Comparison of ENCODE assay signal across 7 cellular contexts in the genomic region with DNA sequence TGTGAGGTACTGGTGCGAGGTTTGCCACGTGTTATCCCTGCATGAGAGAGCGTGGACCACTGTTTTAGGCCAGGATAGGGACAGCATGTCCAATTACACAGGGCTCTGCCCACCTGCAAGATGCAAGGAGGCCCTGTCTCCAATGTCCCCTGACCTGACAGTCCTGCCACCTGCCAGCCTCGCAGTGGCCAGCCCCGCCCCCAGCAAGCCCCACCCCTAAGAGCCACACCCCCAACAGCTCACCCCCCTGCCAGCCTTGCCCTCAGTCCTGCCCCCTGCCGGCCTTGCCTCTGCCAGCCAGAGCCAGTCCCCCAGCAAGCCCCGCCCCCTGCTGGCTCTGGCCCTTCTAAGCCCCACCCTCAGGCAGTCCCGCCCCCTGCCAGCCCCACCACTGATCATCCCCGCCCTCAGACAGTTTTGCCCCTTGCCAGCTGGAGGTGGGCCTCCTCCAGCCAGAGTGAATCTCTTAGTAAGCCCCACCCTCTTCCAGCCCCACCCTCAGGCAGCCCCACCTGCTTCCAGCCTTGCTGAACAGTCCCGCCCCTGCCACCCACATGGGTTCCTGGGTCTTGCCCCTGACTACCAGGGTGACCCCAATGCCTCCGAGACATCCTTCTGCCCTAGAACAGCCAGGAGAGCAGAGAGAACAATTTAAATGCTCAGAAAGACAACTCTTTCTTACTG.
DNase-seq lines count a peak whose midpoint lies in the region; ATAC-seq, FAIRE-seq and TF ChIP-seq lines count a peak whose summit lies in the region.
"Not testable (repeated sequence)": the region's sequence is repeated elsewhere in the genome, so short reads cannot be mapped to it uniquely, and the experiment has no call there.

No MANE protein-coding gene starts in this region.

- H3K79me2 ChIP-seq in K562 (ENCODE audit: control insufficient read depth, insufficient read depth, low read length), result not testable (repeated sequence)

- H3K4me1 ChIP-seq in Panc1 (ENCODE audit: control insufficient read depth, insufficient read depth, low read length); K562 (replicated peaks in 1 of 2; ENCODE audit: control insufficient read depth in 2 of 2, insufficient read depth in 2 of 2, low read length in 2 of 2); foreskin keratinocyte; upper lobe of right lung: not testable (repeated sequence)

- not testable (repeated sequence) for H3K4me3 Mint-ChIP-seq in activated CD4-positive, alpha-beta T cell treated with anti-CD3 and anti-CD28 coated beads for 36 hours

- not testable (repeated sequence) for H3K9me1 ChIP-seq in K562 (ENCODE audit: control insufficient read depth, insufficient read depth, low read length)

- WGBS in K562 (ENCODE audit: insufficient coverage, low coverage, missing lambda C conversion rate), result 4% methylated on average over 5 of the region's 11 CpGs

- H3K27me3 Mint-ChIP-seq in activated CD4-positive, alpha-beta T cell treated with anti-CD3 and anti-CD28 coated beads for 36 hours, result not testable (repeated sequence)

- CTCF ChIA-PET in Panc1 (lab: Charles Lee); activated CD4-positive, alpha-beta T cell treated with anti-CD3 and anti-CD28 coated beads for 36 hours (lab: Charles Lee); K562 (lab: Yijun Ruan, JAX; ENCODE audit: low intra/inter-chr PET ratio): not testable (repeated sequence)

- H3K9me3 Mint-ChIP-seq in activated CD4-positive, alpha-beta T cell treated with anti-CD3 and anti-CD28 coated beads for 36 hours (ENCODE audit: low read depth), result not testable (repeated sequence)

- H3K27me3 ChIP-seq in H7 (ENCODE audit: control insufficient read depth, insufficient read depth, low read length); Panc1 (ENCODE audit: control insufficient read depth, insufficient read depth, low read length); K562 (ENCODE audit: control insufficient read depth in 2 of 2, insufficient read depth in 2 of 2, low read length in 2 of 2); foreskin keratinocyte; upper lobe of right lung: not testable (repeated sequence)

- not testable (repeated sequence) for H3K4me1 Mint-ChIP-seq in activated CD4-positive, alpha-beta T cell treated with anti-CD3 and anti-CD28 coated beads for 36 hours

- in situ Hi-C loops in Panc1 (cut with HindIII; ENCODE audit: low pct_unique_long_range_greater_than_20kb, low sequenced_read_pairs); K562 (cut with MboI): not testable (repeated sequence)

- H3K9ac ChIP-seq in K562 (ENCODE audit: insufficient read depth in 1 of 2, low read depth in 2 of 2, low read length in 2 of 2), result not testable (repeated sequence)

- H2AFZ ChIP-seq in K562 (ENCODE audit: low read depth, low read length), result not testable (repeated sequence)

- peak; percentile 22 for DNase-seq in H7
- DNase-seq in NAMALWA (ENCODE audit: low spot score), result peak; percentile 88
- not testable (repeated sequence) for DNase-seq in Panc1 (ENCODE audit: low read depth, low spot score); foreskin keratinocyte; upper lobe of right lung
- peak; percentile 7 for DNase-seq in activated CD4-positive, alpha-beta T cell treated with anti-CD3 and anti-CD28 coated beads for 36 hours
- DNase-seq in K562 (ENCODE audit: extremely low read depth in 1 of 4, low spot score in 3 of 4), result peak in 1 of 4 experiments; percentile 9

- BruUV-seq in Panc1 (replicated peaks; lab: Mats Ljungman, UMichigan); K562 (replicated peaks; lab: Mats Ljungman, UMichigan): not testable (repeated sequence)

- H4K20me1 ChIP-seq in K562 (replicated peaks; ENCODE audit: control insufficient read depth, insufficient read depth, low read length), result not testable (repeated sequence)

- FAIRE-seq in K562 (lab: Jason Lieb, UNC), result not testable (repeated sequence)

- TF ChIP-seq RAD21 in K562 (CRISPR knock-in tag; conservative IDR thresholded peaks at IDR 0.05 in 1 of 2, IDR thresholded peaks at IDR 0.05 in 1 of 2), result not testable (repeated sequence)

- TF ChIP-seq POLR2A in K562 (conservative IDR thresholded peaks at IDR 0.05), result not testable (repeated sequence)

- not testable (repeated sequence) for TF ChIP-seq EP300 in K562 (IDR thresholded peaks at IDR 0.05; ENCODE audit: low read length)

- H3K27ac Mint-ChIP-seq in activated CD4-positive, alpha-beta T cell treated with anti-CD3 and anti-CD28 coated beads for 36 hours, result not testable (repeated sequence)

- H3K9me3 ChIP-seq in Panc1 (ENCODE audit: control insufficient read depth, insufficient read depth, low read depth, low read length); K562 (replicated peaks; ENCODE audit: control insufficient read depth, insufficient read depth, low read depth, low read length); upper lobe of right lung: not testable (repeated sequence)

- H3K4me3 ChIP-seq in H7 (ENCODE audit: insufficient read depth, low read depth, low read length); Panc1 (ENCODE audit: low read depth in 2 of 2, low read length in 2 of 2); K562; upper lobe of right lung: not testable (repeated sequence)

- H3K27ac ChIP-seq in Panc1 (ENCODE audit: low read length); K562 (ENCODE audit: extremely low read depth, low read depth, low read length); foreskin keratinocyte; upper lobe of right lung: not testable (repeated sequence)

- POLR2A ChIA-PET in Panc1 (lab: Charles Lee); activated CD4-positive, alpha-beta T cell treated with anti-CD3 and anti-CD28 coated beads for 36 hours (lab: Charles Lee); K562 (lab: Yijun Ruan, JAX): not testable (repeated sequence)

- TF ChIP-seq CTCF in Panc1 (IDR thresholded peaks at IDR 0.05); K562 (IDR thresholded peaks at IDR 0.05 in 2 of 3, conservative IDR thresholded peaks at IDR 0.05 in 1 of 3; ENCODE audit: insufficient read depth in 2 of 3, low read depth in 1 of 3, low read length in 3 of 3); foreskin keratinocyte (conservative IDR thresholded peaks at IDR 0.05); upper lobe of right lung (IDR thresholded peaks at IDR 0.05): not testable (repeated sequence)

- not testable (repeated sequence) for H3K36me3 Mint-ChIP-seq in activated CD4-positive, alpha-beta T cell treated with anti-CD3 and anti-CD28 coated beads for 36 hours (ENCODE audit: low read depth)

- not testable (repeated sequence) for H3K36me3 ChIP-seq in H7 (replicated peaks; ENCODE audit: control insufficient read depth, insufficient read depth, low read length); Panc1 (ENCODE audit: control insufficient read depth, insufficient read depth, low read length); K562 (ENCODE audit: control insufficient read depth, insufficient read depth, low read length); upper lobe of right lung

- ATAC-seq in Panc1 (peak; percentile 38; the same call in 1 of the 2 replicates), K562 (peak; percentile 99), foreskin keratinocyte (peak; percentile 25), upper lobe of right lung (peak; percentile 50)
- peak; percentile 75 for ATAC-seq in activated CD4-positive, alpha-beta T cell treated with anti-CD3 and anti-CD28 coated beads for 36 hours

- intact Hi-C loops in Panc1 (cut with micrococcal nuclease; ENCODE audit: unreplicated experiment); activated CD4-positive, alpha-beta T cell treated with anti-CD3 and anti-CD28 coated beads for 36 hours (cut with DNase I, micrococcal nuclease); K562 (cut with micrococcal nuclease); upper lobe of right lung (cut with DNase I): not testable (repeated sequence)

- not testable (repeated sequence) for H3K4me2 ChIP-seq in K562 (ENCODE audit: insufficient read depth, low read length)

Comparison
In these comparisons a context has a peak if more than half of its experiments do, and no peak if none do; other contexts are left out.
1. ATAC-seq: peak in every context shown above with its lines; median percentile 99 in K562; 75 in activated CD4-positive, alpha-beta T cell treated with anti-CD3 and anti-CD28 coated beads for 36 hours; 50 in upper lobe of right lung; 38 in Panc1; 25 in foreskin keratinocyte.